In genomic region chr7:152608208-152608607, GRCh38 we compare ENCODE assay signal across 30 cellular contexts.
"Had no signal": no experiment of that assay in that cellular context is flagged by ENCODE, and none has a peak within 500 bp of the region (broad histone marks: within the 10 kb centered on the region; RNA-seq: fewer than 3 reads in every experiment).

No MANE protein-coding gene starts in this region.

- H3K27ac Mint-ChIP-seq: dendritic cell treated with granulocyte-macrophage colony-stimulating factor and Interleukin-4, amounts not matched to agents 40 ng/mL and 50 ng/mL, for 4 days; endodermal cell; mesothelial cell of epicardium; nephron; neural progenitor cell; stimulated activated memory B cell treated with anti-CD40 and anti-IgM and Interleukin-4, amounts not matched to agents 10 μg/mL and 1 μg/mL and 100 μg/mL, for 72 hours had no signal

- FAIRE-seq: keratinocyte had no signal

- H3K4me3 Mint-ChIP-seq: dendritic cell treated with granulocyte-macrophage colony-stimulating factor and Interleukin-4, amounts not matched to agents 40 ng/mL and 50 ng/mL, for 4 days; endodermal cell; mesothelial cell of epicardium; nephron; neural progenitor cell; stimulated activated memory B cell treated with anti-CD40 and anti-IgM and Interleukin-4, amounts not matched to agents 10 μg/mL and 1 μg/mL and 100 μg/mL, for 72 hours had no signal

- H3K9ac ChIP-seq: neural progenitor cell had no signal

- H3K27me3 ChIP-seq: colonic mucosa, gastrocnemius medialis, neural progenitor cell, spleen, tibial nerve, upper lobe of right lung, uterus had no signal

- H3K4me1 Mint-ChIP-seq: endodermal cell, mesothelial cell of epicardium, naive B cell, nephron, neural progenitor cell had no signal

- H3K4me1 ChIP-seq: colonic mucosa, gastrocnemius medialis, neural progenitor cell, prostate gland, spleen, tibial nerve, upper lobe of right lung, uterus had no signal

- H3K36me3 Mint-ChIP-seq: mesothelial cell of epicardium; naive B cell; neural progenitor cell; stimulated activated memory B cell treated with anti-CD40 and anti-IgM and Interleukin-4, amounts not matched to agents 10 μg/mL and 1 μg/mL and 100 μg/mL, for 72 hours had no signal

- H2AFZ ChIP-seq: neural progenitor cell had no signal

- H3K4me3 ChIP-seq: colonic mucosa, gastrocnemius medialis, lung, mucosa of descending colon, neural progenitor cell, prostate gland, skin epidermis, spleen, thoracic aorta, tibial nerve, upper lobe of right lung, uterus had no signal

- H3K9me3 Mint-ChIP-seq: nephron had no signal

- H3K27ac ChIP-seq: colonic mucosa, epithelial cell of prostate, gastrocnemius medialis, neural progenitor cell, prostate gland, skin epidermis, spleen, thoracic aorta, tibial nerve, upper lobe of right lung, uterus had no signal

- H3K36me3 ChIP-seq: colonic mucosa, gastrocnemius medialis, neural progenitor cell, prostate gland, spleen, thoracic aorta, tibial nerve, upper lobe of right lung, uterus had no signal

- DNase-seq: colonic mucosa; effector CD8-positive, alpha-beta T cell; endodermal cell; foreskin fibroblast; gastrocnemius medialis; head of caudate nucleus; mesenchymal stem cell; mucosa of descending colon; naive B cell; right cardiac atrium; spleen; stimulated activated CD4-positive, alpha-beta T cell treated with anti-CD3 and anti-CD28 coated beads, Interleukin-4, amount 100 ng/mL, for 4 hours; stimulated activated naive CD8-positive, alpha-beta T cell treated with anti-CD3 and anti-CD28 coated beads, Interleukin-15, Interleukin-2, amounts not matched to agents 100 U/mL and 50 U/mL, for 24 hours; substantia nigra; upper lobe of right lung; uterus had no signal

- H3K9me3 ChIP-seq: colonic mucosa, gastrocnemius medialis, mucosa of descending colon, prostate gland, thoracic aorta, tibial nerve, upper lobe of right lung, uterus had no signal

- H3K27me3 Mint-ChIP-seq: dendritic cell treated with granulocyte-macrophage colony-stimulating factor and Interleukin-4, amounts not matched to agents 40 ng/mL and 50 ng/mL, for 4 days; naive B cell; stimulated activated memory B cell treated with anti-CD40 and anti-IgM and Interleukin-4, amounts not matched to agents 10 μg/mL and 1 μg/mL and 100 μg/mL, for 72 hours had no signal

- H3K4me2 ChIP-seq: neural progenitor cell had no signal

- ATAC-seq: esophagus mucosa; gastrocnemius medialis; left lobe of liver; mucosa of descending colon; right cardiac atrium; stimulated activated memory B cell treated with anti-CD40 and anti-IgM and Interleukin-4, amounts not matched to agents 10 μg/mL and 1 μg/mL and 100 μg/mL, for 72 hours; stimulated activated naive CD8-positive, alpha-beta T cell treated with anti-CD3 and anti-CD28 coated beads, Interleukin-15, Interleukin-2, amounts not matched to agents 100 U/mL and 50 U/mL, for 24 hours; upper lobe of right lung had no signal
